In genomic region chr6:4924872-4925271, GRCh38 we compare ENCODE assay signal across 16 cellular contexts.
"Had no signal": no experiment of that assay in that cellular context is flagged by ENCODE, and none has a peak within 500 bp of the region (broad histone marks: within the 10 kb centered on the region; RNA-seq: fewer than 3 reads in every experiment).

No MANE protein-coding gene starts in this region.

- ATAC-seq: activated T-helper 17 cell treated with anti-CD3 and anti-CD28 coated beads, Interleukin-2, amount 50 U/mL, for 72 hours; stimulated activated effector memory CD8-positive, alpha-beta T cell treated with anti-CD3 and anti-CD28 coated beads, Interleukin-12 subunit alpha, Interleukin-12 subunit beta, amount 100 ng/mL, for 72 hours had no signal

- H3K27me3 Mint-ChIP-seq: activated T-helper 17 cell treated with anti-CD3 and anti-CD28 coated beads, Interleukin-2, amount 50 U/mL, for 72 hours had no signal

- FAIRE-seq: astrocyte, endometrium had no signal

- H3K27ac Mint-ChIP-seq: activated naive CD4-positive, alpha-beta T cell treated with anti-CD3 and anti-CD28 coated beads for 36 hours; activated T-helper 17 cell treated with anti-CD3 and anti-CD28 coated beads, Interleukin-2, amount 50 U/mL, for 72 hours; natural killer cell; stimulated activated effector memory CD8-positive, alpha-beta T cell treated with anti-CD3 and anti-CD28 coated beads, Interleukin-12 subunit alpha, Interleukin-12 subunit beta, amount 100 ng/mL, for 72 hours had no signal

- H3K27ac ChIP-seq: neutrophil, thoracic aorta, vagina had no signal

- H3K9me3 ChIP-seq: esophagus squamous epithelium, neutrophil, thoracic aorta, vagina had no signal

- DNase-seq: activated CD4-positive, alpha-beta T cell treated with anti-CD3 and anti-CD28 coated beads for 1 hour; activated CD4-positive, alpha-beta T cell treated with anti-CD3 and anti-CD28 coated beads, Interleukin-2, amount 50 U/mL, for 48 hours; activated naive CD4-positive, alpha-beta T cell treated with anti-CD3 and anti-CD28 coated beads for 36 hours; esophagus squamous epithelium; hippocampal formation; mesendoderm; natural killer cell; retina had no signal

- H3K36me3 ChIP-seq: cardiac muscle cell, esophagus squamous epithelium, neutrophil, thoracic aorta, vagina had no signal

- H3K4me3 Mint-ChIP-seq: activated naive CD4-positive, alpha-beta T cell treated with anti-CD3 and anti-CD28 coated beads for 36 hours; activated T-helper 17 cell treated with anti-CD3 and anti-CD28 coated beads, Interleukin-2, amount 50 U/mL, for 72 hours; natural killer cell; stimulated activated effector memory CD8-positive, alpha-beta T cell treated with anti-CD3 and anti-CD28 coated beads, Interleukin-12 subunit alpha, Interleukin-12 subunit beta, amount 100 ng/mL, for 72 hours had no signal

- H3K9me3 Mint-ChIP-seq: activated T-helper 17 cell treated with anti-CD3 and anti-CD28 coated beads, Interleukin-2, amount 50 U/mL, for 72 hours; natural killer cell; stimulated activated effector memory CD8-positive, alpha-beta T cell treated with anti-CD3 and anti-CD28 coated beads, Interleukin-12 subunit alpha, Interleukin-12 subunit beta, amount 100 ng/mL, for 72 hours had no signal

- H3K27me3 ChIP-seq: cardiac muscle cell, esophagus squamous epithelium, neutrophil, vagina had no signal

- H3K36me3 Mint-ChIP-seq: natural killer cell; stimulated activated effector memory CD8-positive, alpha-beta T cell treated with anti-CD3 and anti-CD28 coated beads, Interleukin-12 subunit alpha, Interleukin-12 subunit beta, amount 100 ng/mL, for 72 hours had no signal

- H3K4me3 ChIP-seq: cardiac muscle cell, esophagus squamous epithelium, thoracic aorta, vagina had no signal
